8 cellular contexts compared by ENCODE assay signal in the genomic region with DNA sequence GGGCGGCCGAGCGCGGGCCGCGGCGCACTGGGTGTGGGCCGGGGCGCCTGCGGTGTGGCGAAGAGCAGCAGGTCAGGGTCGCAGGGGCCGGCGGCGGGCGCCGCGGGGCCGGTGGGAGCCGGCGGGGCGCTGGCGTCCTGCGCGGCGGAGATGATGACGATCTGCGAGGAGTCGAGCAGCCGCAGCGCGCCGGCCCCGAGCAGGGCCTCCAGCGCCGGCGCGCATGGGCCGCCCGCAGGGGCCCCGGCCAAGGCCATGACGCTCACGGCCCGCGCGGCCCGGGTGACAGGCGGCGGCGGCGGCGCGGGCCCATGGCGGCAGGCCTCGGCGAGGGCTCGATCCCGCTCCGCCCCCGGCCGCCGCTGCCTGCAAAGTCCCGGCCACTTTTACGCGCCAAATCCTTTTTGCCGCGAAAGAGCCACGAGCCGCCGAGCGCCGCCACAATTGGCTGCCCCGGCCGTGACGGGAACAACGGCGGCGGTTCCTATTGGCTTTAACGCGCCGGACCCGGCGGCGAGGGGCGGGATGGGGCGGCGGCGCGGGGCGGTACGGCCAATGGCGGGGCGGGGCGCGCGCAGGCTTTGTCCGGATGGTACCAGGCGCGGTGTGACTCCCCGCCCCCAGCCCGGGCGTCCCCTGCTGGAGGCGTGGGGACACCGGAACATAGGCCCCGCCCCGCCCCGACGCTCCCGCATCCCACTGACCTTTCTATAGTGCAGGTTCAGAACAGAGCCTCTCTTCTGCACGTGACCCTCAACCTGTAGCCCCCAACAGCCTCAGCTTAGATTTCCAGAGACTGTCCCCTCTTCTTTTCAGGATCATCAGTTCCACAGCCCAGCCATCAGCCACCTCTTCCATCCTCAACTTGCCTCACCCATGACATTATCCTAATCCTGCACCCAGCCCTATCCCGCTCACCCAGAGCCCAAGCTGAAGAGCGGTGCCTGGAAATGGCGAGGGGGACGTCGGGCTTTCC. TPM values are rescaled to one million over a fixed set of nuclear protein-coding genes. Genes with fewer than 3 reads are reported as not detected.
DNase-seq lines count a peak whose midpoint lies in the region; ATAC-seq and TF ChIP-seq lines count a peak whose summit lies in the region.

A gene with protein sequence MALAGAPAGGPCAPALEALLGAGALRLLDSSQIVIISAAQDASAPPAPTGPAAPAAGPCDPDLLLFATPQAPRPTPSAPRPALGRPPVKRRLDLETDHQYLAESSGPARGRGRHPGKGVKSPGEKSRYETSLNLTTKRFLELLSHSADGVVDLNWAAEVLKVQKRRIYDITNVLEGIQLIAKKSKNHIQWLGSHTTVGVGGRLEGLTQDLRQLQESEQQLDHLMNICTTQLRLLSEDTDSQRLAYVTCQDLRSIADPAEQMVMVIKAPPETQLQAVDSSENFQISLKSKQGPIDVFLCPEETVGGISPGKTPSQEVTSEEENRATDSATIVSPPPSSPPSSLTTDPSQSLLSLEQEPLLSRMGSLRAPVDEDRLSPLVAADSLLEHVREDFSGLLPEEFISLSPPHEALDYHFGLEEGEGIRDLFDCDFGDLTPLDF (minus strand): TSS at position 378 of the 976 bp plus-strand sequence. CDS start 121 bp downstream, at position 257.

- intact Hi-C loops in T-helper 1 cell treated with Interleukin-12 subunit alpha and Interleukin-12 subunit beta and Interleukin-4 antibody, amounts not matched to agents 30 ng/mL and 1 ng/mL, for 36 hours (cut with micrococcal nuclease): loop anchor here (1.0 to 10.0 kb wide), 13 partner anchors 12 to 1191 kb away; a partner anchor contains a TSS
- intact Hi-C loops in left cardiac atrium (cut with DNase I) (loop anchor here in 1 of 2 donors (5.0 kb wide), 1 partner anchor 46 kb away; a partner anchor contains a TSS), prostate gland (cut with DNase I) (no loop called here)

- peak; percentile 82 for DNase-seq in NCI-H1694 treated with DMSO at 0.1 percent for 48 hours (lab: John Stamatoyannopoulos, UW)
- DNase-seq in amniotic epithelial cell (ENCODE audit: low read depth): peak; percentile 82
- DNase-seq in left cardiac atrium: peak; percentile 97
- DNase-seq in prostate gland (ENCODE audit: low spot score): peak; percentile 95
- DNase-seq in ureter (ENCODE audit: low spot score): peak; percentile 95

- TF ChIP-seq CTCF in prostate gland (IDR thresholded peaks at IDR 0.05): peak; percentile 21 to 86 (median 59)

- peak; percentile 86 for ATAC-seq in GM18498 (IDR thresholded peaks at IDR 0.05; ENCODE audit: unreplicated experiment)
- ATAC-seq in HG02938 (IDR thresholded peaks at IDR 0.05; ENCODE audit: unreplicated experiment): peak; percentile 71
- ATAC-seq in left cardiac atrium: peak; percentile 98 to 99

- H3K4me1 ChIP-seq in prostate gland (replicated peaks): no peaks in the 10 kb centered on the region

- 3% methylated on average over 58 of the region's 115 CpGs for WGBS in prostate gland

- H3K27ac ChIP-seq in prostate gland: no peak within 1 kb of the TSS

- H3K27me3 ChIP-seq in prostate gland (replicated peaks; ENCODE audit: insufficient read depth): no peaks in the 10 kb centered on the region

- H3K9me3 ChIP-seq in prostate gland: no peaks in the 10 kb centered on the region

- no peaks in the 10 kb centered on the region for H3K36me3 ChIP-seq in prostate gland

- H3K4me3 ChIP-seq in prostate gland: peak within 1 kb of the TSS; percentile 36 to 39

- no peak for TF ChIP-seq POLR2A in prostate gland (IDR thresholded peaks at IDR 0.05)

RNA-seq across cellular contexts. Expression of the gene that starts here (rescaled TPM):
- total RNA-seq in T-helper 1 cell treated with Interleukin-12 subunit alpha and Interleukin-12 subunit beta and Interleukin-4 antibody, amounts not matched to agents 30 ng/mL and 1 ng/mL, for 36 hours: 72.3 and 73.3 TPM in 2 replicates
- 1 to 10 TPM; 1.6 to 3.7 TPM for total RNA-seq in left cardiac atrium
- 10 to 100 TPM in 1 of 2 donors, 1 to 10 TPM in 1; 2.0 to 10.1 TPM for total RNA-seq in prostate gland
- 2.0 TPM for total RNA-seq in ureter
